In the genomic region with DNA sequence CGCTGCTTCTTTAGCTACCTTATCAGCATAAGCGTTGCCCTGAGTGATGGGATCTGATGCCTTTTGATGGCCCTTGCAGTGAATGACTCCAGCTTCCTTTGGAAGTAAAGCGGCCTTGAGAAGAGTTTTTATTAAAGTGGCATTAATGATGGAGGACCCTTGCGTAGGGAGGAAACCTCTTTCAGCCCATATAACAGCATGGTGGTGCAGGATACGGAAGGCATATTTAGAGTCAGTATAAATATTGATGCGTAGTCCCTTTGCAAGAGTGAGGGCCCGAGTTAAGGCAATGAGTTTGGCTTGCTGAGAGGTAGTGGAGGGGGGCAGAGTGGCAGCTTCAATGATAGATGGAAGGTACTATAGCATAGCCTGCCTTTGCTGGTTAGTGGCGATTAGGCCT, we compare ENCODE assay signal across 3 cellular contexts. TPM values are rescaled to one million over a fixed set of nuclear protein-coding genes. Genes with fewer than 3 reads are reported as not detected.
"Had no signal": no experiment of that assay in that cellular context is flagged by ENCODE, and none has a peak within 500 bp of the region (broad histone marks: within the 10 kb centered on the region; RNA-seq: fewer than 3 reads in every experiment).

No MANE protein-coding gene starts in this region.

RNA-seq across cellular contexts. Expression of gene KCNK12, which starts 15.8 kb away (rescaled TPM):
- total RNA-seq: HepG2, HT-29, IMR-90 had no signal
- polyA plus RNA-seq: HepG2 had no signal
